In genomic region chr11:2525941-2526807, GRCh38 we compare ENCODE assay signal across 10 cellular contexts.
DNase-seq lines count a peak whose midpoint lies in the region; ATAC-seq and TF ChIP-seq lines count a peak whose summit lies in the region.
"Had no signal": no experiment of that assay in that cellular context is flagged by ENCODE, and none has a peak within 500 bp of the region (broad histone marks: within the 10 kb centered on the region; RNA-seq: fewer than 3 reads in every experiment).

No MANE protein-coding gene starts in this region.

- H3K9me3 Mint-ChIP-seq in glutamatergic neuron (ENCODE audit: unreplicated experiment), result no peaks in the 10 kb centered on the region
- H3K9me3 Mint-ChIP-seq: stimulated activated naive CD8-positive, alpha-beta T cell treated with anti-CD3 and anti-CD28 coated beads, Interleukin-15, Interleukin-2, amounts not matched to agents 100 ng/mL and 50 ng/mL, for 24 hours had no signal

- H3K27ac Mint-ChIP-seq in glutamatergic neuron (ENCODE audit: unreplicated experiment), result no peak overlapping the region
- H3K27ac Mint-ChIP-seq: stimulated activated naive CD8-positive, alpha-beta T cell treated with anti-CD3 and anti-CD28 coated beads, Interleukin-15, Interleukin-2, amounts not matched to agents 100 ng/mL and 50 ng/mL, for 24 hours had no signal

- H3K27ac ChIP-seq in RWPE2 (ENCODE audit: poor library complexity, severe bottlenecking), result no peak overlapping the region

- peaks cover 2% of the 10 kb centered on the region for H3K36me3 Mint-ChIP-seq in glutamatergic neuron (ENCODE audit: unreplicated experiment)

- intact Hi-C loops in posterior vena cava (cut with DNase I), result loop anchor here in 1 of 2 donors (5.0 kb wide), 1 partner anchor 471 kb away; no protein-coding TSS in a partner anchor

- TF ChIP-seq CTCF in RWPE2 (IDR thresholded peaks at IDR 0.05; ENCODE audit: poor library complexity, severe bottlenecking) (no peak), glutamatergic neuron (IDR thresholded peaks at IDR 0.05; ENCODE audit: partially characterized antibody, unreplicated experiment) (no peak)

- H3K27me3 Mint-ChIP-seq in glutamatergic neuron (ENCODE audit: unreplicated experiment), result peaks cover 9% of the 10 kb centered on the region
- H3K27me3 Mint-ChIP-seq: stimulated activated naive CD8-positive, alpha-beta T cell treated with anti-CD3 and anti-CD28 coated beads, Interleukin-15, Interleukin-2, amounts not matched to agents 100 ng/mL and 50 ng/mL, for 24 hours had no signal

- no peaks in the 10 kb centered on the region for H3K9me3 ChIP-seq in RWPE2 (ENCODE audit: severe bottlenecking)

- ATAC-seq in RWPE2 (ENCODE audit: low read depth), result no peak
- no peak for ATAC-seq in HG03095 (IDR thresholded peaks at IDR 0.05; ENCODE audit: unreplicated experiment)

- no peaks in the 10 kb centered on the region for H3K27me3 ChIP-seq in RWPE2 (ENCODE audit: insufficient read depth, poor library complexity, severe bottlenecking)

- H3K36me3 ChIP-seq in RWPE2 (ENCODE audit: low read depth), result no peaks in the 10 kb centered on the region

- H3K4me1 Mint-ChIP-seq in glutamatergic neuron (ENCODE audit: low read depth, unreplicated experiment), result peaks cover under 1% of the 10 kb centered on the region

- H3K4me3 ChIP-seq in RWPE2 (ENCODE audit: severe bottlenecking), result no peak overlapping the region

- peak; percentile 0 for DNase-seq in Daoy (ENCODE audit: low read depth)
- peak; percentile 54 for DNase-seq in RWPE2 (ENCODE audit: low spot score)
- DNase-seq in glutamatergic neuron, result peak; percentile 5
- DNase-seq in posterior vena cava (ENCODE audit: low spot score), result peak; percentile 79
- DNase-seq in GDM1 (lab: John Stamatoyannopoulos, UW), result no peak
- DNase-seq in germinal center (ENCODE audit: low spot score), result no peak
- DNase-seq: erythroblast, NCI-H226 had no signal

- H3K4me1 ChIP-seq in RWPE2 (ENCODE audit: insufficient read depth, poor library complexity, severe bottlenecking), result no peaks in the 10 kb centered on the region

- H3K4me3 Mint-ChIP-seq in glutamatergic neuron (ENCODE audit: unreplicated experiment), result no peak overlapping the region
- H3K4me3 Mint-ChIP-seq: stimulated activated naive CD8-positive, alpha-beta T cell treated with anti-CD3 and anti-CD28 coated beads, Interleukin-15, Interleukin-2, amounts not matched to agents 100 ng/mL and 50 ng/mL, for 24 hours had no signal

Comparison
In these comparisons a context has a peak if more than half of its experiments do, and no peak if none do; other contexts are left out.
1. DNase-seq: peak in Daoy (single experiment), RWPE2 (single experiment), glutamatergic neuron (single experiment) and posterior vena cava (single experiment); none in GDM1 (single experiment) and germinal center (single experiment).